Comparison of ENCODE assay signal across 1 cellular context in the genomic region with DNA sequence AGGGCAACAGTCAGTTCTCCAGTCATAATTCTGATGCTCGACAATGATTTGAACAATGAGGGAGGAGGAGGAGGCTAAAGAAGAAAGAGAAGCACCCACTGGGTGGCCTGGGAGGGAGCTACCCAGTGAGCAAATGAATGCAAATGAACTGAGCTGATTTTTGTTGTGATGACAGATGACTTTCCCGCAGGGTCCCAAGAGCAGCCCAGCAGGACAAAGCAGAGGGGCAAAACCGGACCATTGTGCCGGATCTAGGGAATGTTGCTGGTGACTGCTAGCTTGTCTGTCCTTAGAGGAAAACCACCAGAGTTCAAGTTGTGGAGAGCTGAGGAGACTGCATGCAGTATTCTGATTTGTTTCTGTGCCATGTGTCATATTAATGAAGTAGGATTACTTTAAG.
TF ChIP-seq lines count a peak whose summit lies in the region.

No MANE protein-coding gene starts in this region.

TF ChIP-seq in GM23338, 12 proteins besides CTCF, POLR2A, EP300 and RAD21 (continued from another document):
- TF ChIP-seq, protein P1, sequence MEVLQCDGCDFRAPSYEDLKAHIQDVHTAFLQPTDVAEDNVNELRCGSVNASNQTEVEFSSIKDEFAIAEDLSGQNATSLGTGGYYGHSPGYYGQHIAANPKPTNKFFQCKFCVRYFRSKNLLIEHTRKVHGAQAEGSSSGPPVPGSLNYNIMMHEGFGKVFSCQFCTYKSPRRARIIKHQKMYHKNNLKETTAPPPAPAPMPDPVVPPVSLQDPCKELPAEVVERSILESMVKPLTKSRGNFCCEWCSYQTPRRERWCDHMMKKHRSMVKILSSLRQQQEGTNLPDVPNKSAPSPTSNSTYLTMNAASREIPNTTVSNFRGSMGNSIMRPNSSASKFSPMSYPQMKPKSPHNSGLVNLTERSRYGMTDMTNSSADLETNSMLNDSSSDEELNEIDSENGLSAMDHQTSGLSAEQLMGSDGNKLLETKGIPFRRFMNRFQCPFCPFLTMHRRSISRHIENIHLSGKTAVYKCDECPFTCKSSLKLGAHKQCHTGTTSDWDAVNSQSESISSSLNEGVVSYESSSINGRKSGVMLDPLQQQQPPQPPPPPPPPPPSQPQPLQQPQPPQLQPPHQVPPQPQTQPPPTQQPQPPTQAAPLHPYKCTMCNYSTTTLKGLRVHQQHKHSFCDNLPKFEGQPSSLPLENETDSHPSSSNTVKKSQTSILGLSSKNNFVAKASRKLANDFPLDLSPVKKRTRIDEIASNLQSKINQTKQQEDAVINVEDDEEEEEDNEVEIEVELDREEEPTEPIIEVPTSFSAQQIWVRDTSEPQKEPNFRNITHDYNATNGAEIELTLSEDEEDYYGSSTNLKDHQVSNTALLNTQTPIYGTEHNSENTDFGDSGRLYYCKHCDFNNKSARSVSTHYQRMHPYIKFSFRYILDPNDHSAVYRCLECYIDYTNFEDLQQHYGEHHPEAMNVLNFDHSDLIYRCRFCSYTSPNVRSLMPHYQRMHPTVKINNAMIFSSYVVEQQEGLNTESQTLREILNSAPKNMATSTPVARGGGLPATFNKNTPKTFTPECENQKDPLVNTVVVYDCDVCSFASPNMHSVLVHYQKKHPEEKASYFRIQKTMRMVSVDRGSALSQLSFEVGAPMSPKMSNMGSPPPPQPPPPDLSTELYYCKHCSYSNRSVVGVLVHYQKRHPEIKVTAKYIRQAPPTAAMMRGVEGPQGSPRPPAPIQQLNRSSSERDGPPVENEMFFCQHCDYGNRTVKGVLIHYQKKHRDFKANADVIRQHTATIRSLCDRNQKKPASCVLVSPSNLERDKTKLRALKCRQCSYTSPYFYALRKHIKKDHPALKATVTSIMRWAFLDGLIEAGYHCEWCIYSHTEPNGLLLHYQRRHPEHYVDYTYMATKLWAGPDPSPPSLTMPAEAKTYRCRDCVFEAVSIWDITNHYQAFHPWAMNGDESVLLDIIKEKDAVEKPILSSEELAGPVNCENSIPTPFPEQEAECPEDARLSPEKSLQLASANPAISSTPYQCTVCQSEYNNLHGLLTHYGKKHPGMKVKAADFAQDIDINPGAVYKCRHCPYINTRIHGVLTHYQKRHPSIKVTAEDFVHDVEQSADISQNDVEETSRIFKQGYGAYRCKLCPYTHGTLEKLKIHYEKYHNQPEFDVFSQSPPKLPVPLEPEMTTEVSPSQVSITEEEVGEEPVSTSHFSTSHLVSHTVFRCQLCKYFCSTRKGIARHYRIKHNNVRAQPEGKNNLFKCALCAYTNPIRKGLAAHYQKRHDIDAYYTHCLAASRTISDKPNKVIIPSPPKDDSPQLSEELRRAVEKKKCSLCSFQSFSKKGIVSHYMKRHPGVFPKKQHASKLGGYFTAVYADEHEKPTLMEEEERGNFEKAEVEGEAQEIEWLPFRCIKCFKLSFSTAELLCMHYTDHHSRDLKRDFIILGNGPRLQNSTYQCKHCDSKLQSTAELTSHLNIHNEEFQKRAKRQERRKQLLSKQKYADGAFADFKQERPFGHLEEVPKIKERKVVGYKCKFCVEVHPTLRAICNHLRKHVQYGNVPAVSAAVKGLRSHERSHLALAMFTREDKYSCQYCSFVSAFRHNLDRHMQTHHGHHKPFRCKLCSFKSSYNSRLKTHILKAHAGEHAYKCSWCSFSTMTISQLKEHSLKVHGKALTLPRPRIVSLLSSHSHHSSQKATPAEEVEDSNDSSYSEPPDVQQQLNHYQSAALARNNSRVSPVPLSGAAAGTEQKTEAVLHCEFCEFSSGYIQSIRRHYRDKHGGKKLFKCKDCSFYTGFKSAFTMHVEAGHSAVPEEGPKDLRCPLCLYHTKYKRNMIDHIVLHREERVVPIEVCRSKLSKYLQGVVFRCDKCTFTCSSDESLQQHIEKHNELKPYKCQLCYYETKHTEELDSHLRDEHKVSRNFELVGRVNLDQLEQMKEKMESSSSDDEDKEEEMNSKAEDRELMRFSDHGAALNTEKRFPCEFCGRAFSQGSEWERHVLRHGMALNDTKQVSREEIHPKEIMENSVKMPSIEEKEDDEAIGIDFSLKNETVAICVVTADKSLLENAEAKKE (CRISPR knock-in tag; IDR thresholded peaks at IDR 0.05), result peak; percentile 74; the same call in 1 of the 2 replicates
- TF ChIP-seq CREB1 (CRISPR knock-in tag; IDR thresholded peaks at IDR 0.05; ENCODE audit: low read depth), result peak; percentile 46; the same call in 1 of the 2 replicates
